Comparison of ENCODE assay signal across 35 cellular contexts in the genomic region with DNA sequence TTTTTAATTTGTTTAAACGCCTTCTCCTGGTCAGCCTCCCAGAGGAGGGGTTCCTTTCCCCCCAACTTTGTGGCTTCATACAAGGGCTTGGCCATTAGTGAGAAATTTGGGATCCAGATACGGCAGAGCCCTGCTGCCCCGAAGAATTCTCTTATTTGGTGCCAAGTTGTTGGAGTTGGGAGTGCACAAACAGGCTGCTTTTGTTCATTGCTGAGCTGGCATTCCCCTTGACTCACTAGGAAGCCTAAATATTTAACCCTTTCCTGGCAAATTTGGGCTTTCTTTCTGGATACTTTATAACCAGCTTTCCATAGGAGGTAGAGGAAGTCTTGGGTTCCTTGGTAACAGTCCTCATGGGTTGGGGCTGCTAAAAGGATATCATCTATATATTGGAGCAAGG. TPM values are rescaled to one million over a fixed set of nuclear protein-coding genes. Genes with fewer than 3 reads are reported as not detected.
"Had no signal": no experiment of that assay in that cellular context is flagged by ENCODE, and none has a peak within 500 bp of the region (broad histone marks: within the 10 kb centered on the region; RNA-seq: fewer than 3 reads in every experiment).

No MANE protein-coding gene starts in this region.

- DNase-seq: activated B cell treated with CpG ODN at 0.5 μM for 24 hours; activated CD4-positive, alpha-beta memory T cell treated with anti-CD3 and anti-CD28 coated beads for 36 hours; activated CD4-positive, alpha-beta T cell treated with anti-CD3 and anti-CD28 coated beads for 4 hours; activated CD4-positive, alpha-beta T cell treated with anti-CD3 and anti-CD28 coated beads, Interleukin-2, amount 10 ng/mL, durations not matched to agents 24 days and 14 days; activated CD4-positive, alpha-beta T cell treated with anti-CD3 and anti-CD28 coated beads, Interleukin-2, amount 50 U/mL, for 1 hour; activated CD4-positive, alpha-beta T cell treated with anti-CD3 and anti-CD28 coated beads, Interleukin-2, amount 50 U/mL, for 4 hours; activated CD4-positive, CD25-positive, alpha-beta regulatory T cell treated with anti-CD3 and anti-CD28 coated beads, Interleukin-2, amount 50 U/mL, for 72 hours; activated CD8-positive, alpha-beta memory T cell treated with anti-CD3 and anti-CD28 coated beads, Interleukin-2, amount 50 U/mL, for 4 hours; activated CD8-positive, alpha-beta T cell treated with anti-CD3 and anti-CD28 coated beads for 36 hours; activated effector memory CD4-positive, alpha-beta T cell treated with anti-CD3 and anti-CD28 coated beads, Interleukin-2, amount 50 U/mL, for 16 hours; activated gamma-delta T cell treated with Interleukin-2 at 50 U/mL for 16 hours; activated naive CD4-positive, alpha-beta T cell; activated naive CD4-positive, alpha-beta T cell treated with anti-CD3 and anti-CD28 coated beads for 36 hours; activated naive CD4-positive, alpha-beta T cell treated with anti-CD3 and anti-CD28 coated beads, Interleukin-2, amount 50 U/mL, for 16 hours; activated naive CD8-positive, alpha-beta T cell treated with anti-CD3 and anti-CD28 coated beads for 36 hours; activated T-cell treated with anti-CD3 and anti-CD28 coated beads for 4 hours; activated T-cell treated with anti-CD3 and anti-CD28 coated beads, Interleukin-2, amount 50 U/mL, for 1 hour; activated T-cell treated with anti-CD3 and anti-CD28 coated beads, Interleukin-2, amount 50 U/mL, for 4 hours; activated T-cell treated with anti-CD3 and anti-CD28 coated beads, Interleukin-2, amount 50 U/mL, for 72 hours; aorta; caudate nucleus; cerebellar nuclear complex; SW 1271; T-helper 1 cell; T-helper 2 cell; T-helper 9 cell had no signal

- H3K27ac ChIP-seq: cardiac muscle cell, VCaP had no signal

- H3K4me3 Mint-ChIP-seq: activated B cell treated with CpG ODN at 0.5 μM for 24 hours; activated CD4-positive, alpha-beta memory T cell treated with anti-CD3 and anti-CD28 coated beads for 36 hours; activated CD4-positive, alpha-beta T cell treated with anti-CD3 and anti-CD28 coated beads, Interleukin-2, amount 10 ng/mL, durations not matched to agents 24 days and 14 days; activated CD8-positive, alpha-beta T cell treated with anti-CD3 and anti-CD28 coated beads for 36 hours; activated naive CD4-positive, alpha-beta T cell treated with anti-CD3 and anti-CD28 coated beads for 36 hours; activated naive CD8-positive, alpha-beta T cell treated with anti-CD3 and anti-CD28 coated beads for 36 hours; activated T-cell treated with anti-CD3 and anti-CD28 coated beads, Interleukin-2, amount 50 U/mL, for 4 hours; activated T-cell treated with anti-CD3 and anti-CD28 coated beads, Interleukin-2, amount 50 U/mL, for 72 hours; activated T-helper 1 cell treated with anti-CD3 and anti-CD28 coated beads, Interleukin-12 subunit alpha, Interleukin-12 subunit beta, Interleukin-2, Interleukin-4 antibody, amounts not matched to agents 30 ng/mL and 10 ng/mL and 1 ng/mL, durations not matched to agents 14 hours and 24 hours and 36 hours; activated T-helper 17 cell treated with anti-CD3 and anti-CD28 coated beads, Interleukin-2, amount 50 U/mL, for 72 hours; brain; central memory CD8-positive, alpha-beta T cell; T-helper 1 cell treated with Interleukin-12 subunit alpha and Interleukin-12 subunit beta and Interleukin-4 antibody, amounts not matched to agents 30 μg/mL and 1 μg/mL, for 36 hours; T-helper 2 cell treated with Interferon-gamma antibody and Interleukin-4, amounts not matched to agents 5 μg/mL and 100 μg/mL, for 36 hours had no signal

- H3K4me1 Mint-ChIP-seq: activated B cell treated with CpG ODN at 0.5 μM for 24 hours; activated CD4-positive, alpha-beta T cell treated with anti-CD3 and anti-CD28 coated beads, Interleukin-2, amount 10 ng/mL, durations not matched to agents 24 days and 14 days; activated naive CD8-positive, alpha-beta T cell treated with anti-CD3 and anti-CD28 coated beads for 36 hours; activated T-helper 17 cell treated with anti-CD3 and anti-CD28 coated beads, Interleukin-2, amount 50 U/mL, for 72 hours; brain; central memory CD8-positive, alpha-beta T cell had no signal

- ATAC-seq: activated CD8-positive, alpha-beta T cell treated with anti-CD3 and anti-CD28 coated beads for 36 hours; activated naive CD4-positive, alpha-beta T cell treated with anti-CD3 and anti-CD28 coated beads, Interleukin-2, amount 50 U/mL, for 72 hours; activated T-cell treated with anti-CD3 and anti-CD28 coated beads, Interleukin-2, amount 50 U/mL, for 4 hours; activated T-cell treated with anti-CD3 and anti-CD28 coated beads, Interleukin-2, amount 50 U/mL, for 72 hours; activated T-helper 17 cell treated with anti-CD3 and anti-CD28 coated beads, Interleukin-2, amount 50 U/mL, for 72 hours had no signal

- H3K36me3 ChIP-seq: cardiac muscle cell had no signal

- H3K27me3 Mint-ChIP-seq: activated CD4-positive, alpha-beta T cell treated with anti-CD3 and anti-CD28 coated beads, Interleukin-2, amount 10 ng/mL, durations not matched to agents 24 days and 14 days; activated CD8-positive, alpha-beta T cell treated with anti-CD3 and anti-CD28 coated beads for 36 hours; brain had no signal

- H3K27ac Mint-ChIP-seq: activated B cell treated with CpG ODN at 0.5 μM for 24 hours; activated CD4-positive, alpha-beta memory T cell treated with anti-CD3 and anti-CD28 coated beads for 36 hours; activated CD4-positive, alpha-beta T cell treated with anti-CD3 and anti-CD28 coated beads, Interleukin-2, amount 10 ng/mL, durations not matched to agents 24 days and 14 days; activated CD8-positive, alpha-beta T cell treated with anti-CD3 and anti-CD28 coated beads for 36 hours; activated naive CD4-positive, alpha-beta T cell treated with anti-CD3 and anti-CD28 coated beads for 36 hours; activated naive CD4-positive, alpha-beta T cell treated with anti-CD3 and anti-CD28 coated beads, Interleukin-2, amount 50 U/mL, for 72 hours; activated naive CD8-positive, alpha-beta T cell treated with anti-CD3 and anti-CD28 coated beads for 36 hours; activated T-cell treated with anti-CD3 and anti-CD28 coated beads, Interleukin-2, amount 50 U/mL, for 72 hours; activated T-helper 1 cell treated with anti-CD3 and anti-CD28 coated beads, Interleukin-12 subunit alpha, Interleukin-12 subunit beta, Interleukin-2, Interleukin-4 antibody, amounts not matched to agents 30 ng/mL and 10 ng/mL and 1 ng/mL, durations not matched to agents 14 hours and 24 hours and 36 hours; activated T-helper 17 cell treated with anti-CD3 and anti-CD28 coated beads, Interleukin-2, amount 50 U/mL, for 72 hours; brain; T-helper 1 cell treated with Interleukin-12 subunit alpha and Interleukin-12 subunit beta and Interleukin-4 antibody, amounts not matched to agents 30 μg/mL and 1 μg/mL, for 36 hours; T-helper 2 cell treated with Interferon-gamma antibody and Interleukin-4, amounts not matched to agents 5 μg/mL and 100 μg/mL, for 36 hours had no signal

- H3K27me3 ChIP-seq: cardiac muscle cell had no signal

- H3K4me3 ChIP-seq: cardiac muscle cell had no signal

RNA-seq across cellular contexts. Expression of gene ADAM21, which starts 10.3 kb away (rescaled TPM):
- total RNA-seq: activated CD4-positive, alpha-beta T cell treated with anti-CD3 and anti-CD28 coated beads, Interleukin-2, amount 10 ng/mL, durations not matched to agents 24 days and 14 days; activated T-helper 1 cell treated with anti-CD3 and anti-CD28 coated beads, Interleukin-12 subunit alpha, Interleukin-12 subunit beta, Interleukin-2, Interleukin-4 antibody, amounts not matched to agents 30 ng/mL and 10 ng/mL and 1 ng/mL, durations not matched to agents 14 hours and 24 hours and 36 hours; activated T-helper 17 cell treated with anti-CD3 and anti-CD28 coated beads, Interleukin-2, amount 50 U/mL, for 72 hours; cardiac muscle cell had no signal
- polyA plus RNA-seq: aorta, cardiac muscle cell had no signal
